Comparison of ENCODE assay signal across 21 cellular contexts in the genomic region with DNA sequence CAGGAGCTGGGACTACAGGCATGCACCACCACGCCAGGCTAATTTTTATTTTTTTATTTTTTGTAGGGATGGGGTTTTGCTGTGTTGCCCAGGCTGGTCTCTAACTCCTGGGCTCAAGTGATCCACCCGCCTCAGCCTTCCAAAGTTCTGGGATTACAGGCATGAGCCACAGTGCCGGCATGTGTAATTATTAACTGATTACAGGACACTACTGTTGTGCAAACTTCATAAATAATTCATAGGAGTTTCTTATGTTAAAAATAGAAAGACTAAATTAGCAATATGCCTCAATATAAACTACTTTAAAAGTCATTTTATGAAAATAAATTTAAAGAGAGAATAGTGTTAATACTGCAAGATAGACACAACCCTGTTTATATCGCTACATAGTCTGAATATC.
DNase-seq lines count a peak whose midpoint lies in the region; ATAC-seq, FAIRE-seq and TF ChIP-seq lines count a peak whose summit lies in the region.
"Had no signal": no experiment of that assay in that cellular context is flagged by ENCODE, and none has a peak within 500 bp of the region (broad histone marks: within the 10 kb centered on the region; RNA-seq: fewer than 3 reads in every experiment).

No MANE protein-coding gene starts in this region.

- no peaks in the 10 kb centered on the region for H3K27me3 ChIP-seq in adrenal gland

- no peaks in the 10 kb centered on the region for H3K4me1 ChIP-seq in adrenal gland (replicated peaks in 1 of 2)
- H3K4me1 ChIP-seq: A549 had no signal

- WGBS in adrenal gland, 4 donors: 91 to 97% (median 92%) methylated on average over 4 of the region's 4 CpGs

- ATAC-seq in GM18858 (IDR thresholded peaks at IDR 0.05; ENCODE audit: unreplicated experiment): no peak
- ATAC-seq: A549, HCT116 had no signal

- no peak overlapping the region for H3K4me3 ChIP-seq in adrenal gland
- H3K4me3 ChIP-seq: A549, GM23248 had no signal

- H3K36me3 Mint-ChIP-seq in nephron (ENCODE audit: low read depth): peaks cover 7% of the 10 kb centered on the region
- H3K36me3 Mint-ChIP-seq: CD4-positive, alpha-beta memory T cell had no signal

- intact Hi-C loops in adrenal gland (cut with DNase I): no loop called here

- in situ Hi-C loops in ACHN (cut with HindIII; ENCODE audit: low pct_ligation_motif_present, low pct_unique_long_range_greater_than_20kb, low sequenced_read_pairs): no loop called here

- no peaks in the 10 kb centered on the region for H3K36me3 ChIP-seq in adrenal gland (replicated peaks in 1 of 2)

- H3K27ac Mint-ChIP-seq in nephron: peak overlapping the region in 2 of 3 experiments; percentile 24 to 74
- H3K27ac Mint-ChIP-seq: CD4-positive, alpha-beta memory T cell had no signal

- no peaks in the 10 kb centered on the region for H3K27me3 Mint-ChIP-seq in nephron (ENCODE audit: low read depth)
- H3K27me3 Mint-ChIP-seq: CD4-positive, alpha-beta memory T cell had no signal

- H3K9me3 Mint-ChIP-seq in nephron: peaks cover 17% of the 10 kb centered on the region
- H3K9me3 Mint-ChIP-seq: CD4-positive, alpha-beta memory T cell had no signal

- H3K27ac ChIP-seq in adrenal gland: no peak overlapping the region
- H3K27ac ChIP-seq: A549, GM23248 had no signal

- no peak for TF ChIP-seq POLR2A in adrenal gland (IDR thresholded peaks at IDR 0.05)

- peak; percentile 18 for FAIRE-seq in RCC 7860 (lab: Jason Lieb, UNC)
- FAIRE-seq: A549, GM12892, GM19239, H1 had no signal

- no peak overlapping the region for H3K4me3 Mint-ChIP-seq in nephron
- H3K4me3 Mint-ChIP-seq: CD4-positive, alpha-beta memory T cell had no signal

- H3K9me3 ChIP-seq in adrenal gland (replicated peaks in 1 of 3): no peaks in the 10 kb centered on the region
- H3K9me3 ChIP-seq: A549 had no signal

- TF ChIP-seq CTCF in nephron (IDR thresholded peaks at IDR 0.05; ENCODE audit: unreplicated experiment in 3 of 3) (no peak), adrenal gland (IDR thresholded peaks at IDR 0.05) (no peak)

- H3K4me1 Mint-ChIP-seq in nephron: peaks cover 17% of the 10 kb centered on the region

- DNase-seq in ACHN: peak; percentile 9
- no peak for DNase-seq in RCC 7860 (ENCODE audit: low spot score)
- peak; percentile 60 for DNase-seq in kidney tubule cell (ENCODE audit: low spot score)
- DNase-seq in occipital lobe (lab: John Stamatoyannopoulos, UW): no peak
- no peak for DNase-seq in adrenal gland
- DNase-seq in stimulated activated naive CD4-positive, alpha-beta T cell treated with Interleukin-2 at 50 U/mL for 16 hours (lab: John Stamatoyannopoulos, UW): no peak
- DNase-seq: 8988T; C1 segment of cervical spinal cord; CD4-positive, alpha-beta memory T cell; COR-L47; DMS53; DMS79 treated with DMSO at 0.1 percent for 48 hours; GM23248; H7 had no signal

Comparison
In these comparisons a context has a peak if more than half of its experiments do, and no peak if none do; other contexts are left out.
1. DNase-seq: peak in ACHN (single experiment) and kidney tubule cell (single experiment); none in RCC 7860 (single experiment), occipital lobe (single experiment), adrenal gland (0 of 7) and stimulated activated naive CD4-positive, alpha-beta T cell treated with Interleukin-2 at 50 U/mL for 16 hours (single experiment).